8 cellular contexts compared by ENCODE assay signal in genomic region chr2:15287447-15288184, GRCh38.
"Had no signal": no experiment of that assay in that cellular context is flagged by ENCODE, and none has a peak within 500 bp of the region (broad histone marks: within the 10 kb centered on the region; RNA-seq: fewer than 3 reads in every experiment).

No MANE protein-coding gene starts in this region.

- H3K27ac Mint-ChIP-seq: HFFc6, IgD-negative memory B cell had no signal

- H3K9me3 Mint-ChIP-seq: HFFc6, IgD-negative memory B cell had no signal

- H3K9me3 ChIP-seq: HAP-1 had no signal

- H3K4me3 Mint-ChIP-seq: HFFc6, IgD-negative memory B cell had no signal

- H3K36me3 ChIP-seq: HAP-1 had no signal

- H3K27me3 Mint-ChIP-seq: IgD-negative memory B cell had no signal

- H2AFZ ChIP-seq: GM23248 had no signal

- H3K4me3 ChIP-seq: GM23248, HAP-1 had no signal

- H3K27ac ChIP-seq: GM23248, HL-60 had no signal

- ATAC-seq: HCT116, HepG2 had no signal

- H3K4me1 Mint-ChIP-seq: IgD-negative memory B cell had no signal

- DNase-seq: GM23248, H7, HFFc6 had no signal

- H3K4me1 ChIP-seq: HAP-1 had no signal
